22 cellular contexts compared by ENCODE assay signal in the genomic region with DNA sequence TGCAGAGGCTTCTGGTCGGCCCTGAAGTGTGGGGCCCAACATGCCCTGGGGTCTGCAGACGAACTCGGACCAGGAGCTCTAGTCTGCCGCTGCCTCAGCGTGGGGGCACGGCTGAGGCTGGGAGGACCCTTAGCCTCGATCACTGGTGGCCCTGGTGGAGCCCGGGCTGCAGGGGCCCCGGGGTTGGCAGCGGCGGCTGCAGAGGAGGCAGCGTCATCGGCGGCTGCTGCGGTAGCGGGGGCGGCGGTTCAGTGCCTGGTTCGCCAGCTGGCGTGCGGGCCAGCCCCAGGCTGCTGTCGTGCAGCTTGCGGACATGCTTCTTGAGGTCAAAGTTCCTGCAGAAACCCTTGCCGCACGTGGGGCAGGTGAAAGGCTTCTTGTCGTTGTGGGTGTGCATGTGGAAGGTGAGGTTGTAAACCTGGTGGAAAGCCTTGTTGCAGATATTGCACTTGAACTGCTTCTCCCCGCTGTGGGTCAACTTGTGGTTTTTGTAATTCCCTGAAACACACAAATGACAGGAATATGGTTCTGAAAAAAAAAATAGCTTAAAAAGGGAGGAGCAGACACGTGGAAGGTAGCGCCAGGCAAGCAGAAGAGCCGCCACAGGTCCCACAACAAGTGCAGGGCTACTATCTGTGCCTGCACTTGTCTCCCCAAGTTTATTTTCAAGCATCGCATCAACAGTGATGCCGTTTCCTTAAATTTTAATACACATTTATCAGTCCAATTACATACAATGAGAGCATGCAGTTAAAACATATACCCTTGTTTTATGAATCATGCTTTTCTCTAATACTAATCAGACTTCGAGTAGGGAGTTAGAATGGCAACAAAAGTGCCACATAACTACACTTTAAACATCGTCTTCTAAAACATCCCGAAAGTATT. TPM values are rescaled to one million over a fixed set of nuclear protein-coding genes. Genes with fewer than 3 reads are reported as not detected.
DNase-seq lines count a peak whose midpoint lies in the region; ATAC-seq, FAIRE-seq and TF ChIP-seq lines count a peak whose summit lies in the region.
"Had no signal": no experiment of that assay in that cellular context is flagged by ENCODE, and none has a peak within 500 bp of the region (broad histone marks: within the 10 kb centered on the region; RNA-seq: fewer than 3 reads in every experiment).

No MANE protein-coding gene starts in this region.

- H4K8ac ChIP-seq in mesendoderm (ENCODE audit: low read depth, low read length), result no peak overlapping the region

- H3K9me3 ChIP-seq in A673 (ENCODE audit: low read depth, low read length, poor library complexity, severe bottlenecking), result no peaks in the 10 kb centered on the region
- H3K9me3 ChIP-seq in endodermal cell (ENCODE audit: control insufficient read depth, low read length), result no peaks in the 10 kb centered on the region
- H3K9me3 ChIP-seq in testis, result no peaks in the 10 kb centered on the region
- H3K9me3 ChIP-seq: esophagus muscularis mucosa, uterus had no signal

- peaks cover 23% of the 10 kb centered on the region for H3K36me3 ChIP-seq in A673 (ENCODE audit: insufficient read depth, low read length, poor library complexity, severe bottlenecking)
- H3K36me3 ChIP-seq in endodermal cell (ENCODE audit: control insufficient read depth, insufficient read depth, low read length), result no peaks in the 10 kb centered on the region
- no peaks in the 10 kb centered on the region for H3K36me3 ChIP-seq in mesendoderm (ENCODE audit: control insufficient read depth, insufficient read depth, low read length)
- no peaks in the 10 kb centered on the region for H3K36me3 ChIP-seq in testis (ENCODE audit: low read depth, missing control alignments)
- H3K36me3 ChIP-seq: esophagus muscularis mucosa, uterus had no signal

- WGBS in endodermal cell (ENCODE audit: insufficient coverage in 1 of 2, insufficient read length in 1 of 2), 2 experiments, result 10 to 14% methylated on average over 13 to 35 of the region's 35 CpGs
- no CpG with 5 or more reads among the region's 35 CpGs for WGBS in mesendoderm (ENCODE audit: extremely low coverage, insufficient coverage, low lambda C conversion rate)
- WGBS in testis, 2 donors, result 15 to 24% methylated on average over 33 to 35 of the region's 35 CpGs

- no peak overlapping the region for H2BK120ac ChIP-seq in mesendoderm (ENCODE audit: low read depth, low read length)

- no peak for FAIRE-seq in frontal cortex (lab: Jason Lieb, UNC)

- H3K27me3 ChIP-seq in A673 (replicated peaks; ENCODE audit: insufficient read depth, low read depth, low read length, poor library complexity) (no peaks in the 10 kb centered on the region), endodermal cell (ENCODE audit: control insufficient read depth, insufficient read depth, low read length, poor library complexity, severe bottlenecking) (peaks cover 100% of the 10 kb centered on the region), mesendoderm (ENCODE audit: insufficient read depth, low read length, poor library complexity) (peaks cover 50% of the 10 kb centered on the region), testis (peaks cover 11% of the 10 kb centered on the region)

- no peak overlapping the region for H3K4me2 ChIP-seq in mesendoderm (ENCODE audit: low read length)

- H3K4me3 ChIP-seq in A673 (ENCODE audit: low read depth, low read length, poor library complexity, severe bottlenecking) (peak overlapping the region; percentile 84), endodermal cell (ENCODE audit: low read length) (no peak overlapping the region), mesendoderm (ENCODE audit: low read length) (no peak overlapping the region), testis (no peak overlapping the region)
- H3K4me3 ChIP-seq: esophagus muscularis mucosa, uterus had no signal

- TF ChIP-seq CTCF in A673 (conservative IDR thresholded peaks at IDR 0.05; ENCODE audit: low read depth, low read length) (no peak), endodermal cell (conservative IDR thresholded peaks at IDR 0.05) (no peak), testis (IDR thresholded peaks at IDR 0.05) (no peak)

- peak; percentile 71 for DNase-seq in A673 (ENCODE audit: low spot score)
- peak; percentile 76 for DNase-seq in endodermal cell
- peak; percentile 31 for DNase-seq in mesendoderm
- DNase-seq in testis, result no peak
- no peak for DNase-seq in GM19238 (ENCODE audit: insufficient read length, low spot score)
- no peak for DNase-seq in frontal cortex (ENCODE audit: low spot score in 2 of 2)
- DNase-seq: activated CD4-positive, alpha-beta T cell treated with anti-CD3 and anti-CD28 coated beads, Interleukin-2, amount 10 ng/mL, durations not matched to agents 24 days and 14 days; CD4-positive, alpha-beta memory T cell; left cardiac atrium; NCI-H187; NCI-H446 treated with DMSO at 0.1 percent for 48 hours; SIG-M5; stimulated activated naive CD8-positive, alpha-beta T cell treated with anti-CD3 and anti-CD28 coated beads, Interleukin-15, amount 100 ng/mL, for 72 hours; uterus had no signal

- peaks cover 39% of the 10 kb centered on the region for H3K4me1 Mint-ChIP-seq in endodermal cell
- H3K4me1 Mint-ChIP-seq: activated CD4-positive, alpha-beta T cell treated with anti-CD3 and anti-CD28 coated beads, Interleukin-2, amount 10 ng/mL, durations not matched to agents 24 days and 14 days; CD4-positive, alpha-beta memory T cell had no signal

- H3K27me3 Mint-ChIP-seq in endodermal cell (ENCODE audit: insufficient read depth), result peaks cover 100% of the 10 kb centered on the region

- no peak overlapping the region for H2BK15ac ChIP-seq in mesendoderm (replicated peaks; ENCODE audit: low read depth)

- no peak overlapping the region for H2BK5ac ChIP-seq in mesendoderm (ENCODE audit: low read length)

- H3K27ac ChIP-seq in A673 (ENCODE audit: low read depth, low read length, poor library complexity, severe bottlenecking), result peak overlapping the region; percentile 98
- H3K27ac ChIP-seq in endodermal cell (ENCODE audit: low read depth, low read length), result no peak overlapping the region
- H3K27ac ChIP-seq in mesendoderm (ENCODE audit: low read depth, low read length), result no peak overlapping the region
- H3K27ac ChIP-seq in testis, result no peak overlapping the region
- H3K27ac ChIP-seq: esophagus muscularis mucosa, uterus had no signal

- H3K4me1 ChIP-seq in A673 (ENCODE audit: insufficient read depth, low read length, poor library complexity, severe bottlenecking) (peaks cover 12% of the 10 kb centered on the region), endodermal cell (ENCODE audit: control insufficient read depth, insufficient read depth, low read length) (no peaks in the 10 kb centered on the region), mesendoderm (ENCODE audit: control insufficient read depth, low read depth, low read length) (no peaks in the 10 kb centered on the region), testis (peaks cover 12% of the 10 kb centered on the region)

- H3K23ac ChIP-seq in mesendoderm (ENCODE audit: low read length), result no peak overlapping the region

- H3K36me3 Mint-ChIP-seq in endodermal cell (ENCODE audit: low read depth), result no peaks in the 10 kb centered on the region
- H3K36me3 Mint-ChIP-seq: CD4-positive, alpha-beta memory T cell had no signal

- intact Hi-C loops in A673 (cut with micrococcal nuclease; ENCODE audit: unreplicated experiment), result loop anchor here (2.0 to 5.0 kb wide), 10 partner anchors 80 to 1730 kb away; a partner anchor contains a TSS
- intact Hi-C loops in testis (cut with DNase I; ENCODE audit: low total_unique reads), result no loop called here

- no peak overlapping the region for H3K18ac ChIP-seq in mesendoderm (ENCODE audit: low read length)

- ATAC-seq in HG02759 (IDR thresholded peaks at IDR 0.05; ENCODE audit: unreplicated experiment) (peak; percentile 45), HG02885 (IDR thresholded peaks at IDR 0.05; ENCODE audit: poor library complexity, unreplicated experiment) (no peak)
- ATAC-seq: activated naive CD4-positive, alpha-beta T cell treated with anti-CD3 and anti-CD28 coated beads, Interleukin-2, amount 50 U/mL, for 72 hours; left cardiac atrium; stimulated activated naive CD8-positive, alpha-beta T cell treated with anti-CD3 and anti-CD28 coated beads, Interleukin-15, amount 100 ng/mL, for 72 hours had no signal

- no peaks in the 10 kb centered on the region for H3K79me1 ChIP-seq in mesendoderm (ENCODE audit: low read length)

- H4K5ac ChIP-seq in mesendoderm (ENCODE audit: low read length), result no peak overlapping the region

- no peaks in the 10 kb centered on the region for H3K79me2 ChIP-seq in mesendoderm (ENCODE audit: control insufficient read depth, insufficient read depth, low read length)

- POLR2A ChIA-PET in A673 (lab: Charles Lee; ENCODE audit: low non-redundant PET), result interaction anchor here (0.6 kb wide), 1 partner anchor 1044 kb away, joined by 3 read pairs; no protein-coding TSS in a partner anchor

- no TSS peak for BruUV-seq in A673 (replicated peaks; lab: Mats Ljungman, UMichigan)

- no peak overlapping the region for H3K4me3 Mint-ChIP-seq in endodermal cell
- H3K4me3 Mint-ChIP-seq: activated CD4-positive, alpha-beta T cell treated with anti-CD3 and anti-CD28 coated beads, Interleukin-2, amount 10 ng/mL, durations not matched to agents 24 days and 14 days; CD4-positive, alpha-beta memory T cell; dendritic cell treated with granulocyte-macrophage colony-stimulating factor and Interleukin-4, amounts not matched to agents 40 ng/mL and 50 ng/mL, for 4 days; stimulated activated naive CD8-positive, alpha-beta T cell treated with anti-CD3 and anti-CD28 coated beads, Interleukin-15, amount 100 ng/mL, for 72 hours had no signal

- CTCF ChIA-PET in A673 (lab: Charles Lee), result interaction anchor here (0.8 kb wide), 1 partner anchor 677 kb away, joined by 3 read pairs; no protein-coding TSS in a partner anchor

- TF ChIP-seq POLR2A in testis (IDR thresholded peaks at IDR 0.05), result no peak

- no peak overlapping the region for H2AK5ac ChIP-seq in mesendoderm (ENCODE audit: low read length)

- H3K4ac ChIP-seq in mesendoderm (ENCODE audit: low read depth, low read length), result no peak overlapping the region

- H3K27ac Mint-ChIP-seq in endodermal cell, result no peak overlapping the region
- H3K27ac Mint-ChIP-seq: activated naive CD4-positive, alpha-beta T cell treated with anti-CD3 and anti-CD28 coated beads, Interleukin-2, amount 50 U/mL, for 72 hours; CD4-positive, alpha-beta memory T cell; dendritic cell treated with granulocyte-macrophage colony-stimulating factor and Interleukin-4, amounts not matched to agents 40 ng/mL and 50 ng/mL, for 4 days; stimulated activated naive CD8-positive, alpha-beta T cell treated with anti-CD3 and anti-CD28 coated beads, Interleukin-15, amount 100 ng/mL, for 72 hours had no signal

- no peak overlapping the region for H3K9ac ChIP-seq in endodermal cell (ENCODE audit: extremely low read depth, low read length, poor library complexity, severe bottlenecking)
- no peak overlapping the region for H3K9ac ChIP-seq in mesendoderm (ENCODE audit: low read length)

- H3K56ac ChIP-seq in mesendoderm (ENCODE audit: low read length), result no peak overlapping the region

- no peaks in the 10 kb centered on the region for H3K9me3 Mint-ChIP-seq in endodermal cell
- H3K9me3 Mint-ChIP-seq: dendritic cell treated with granulocyte-macrophage colony-stimulating factor and Interleukin-4, amounts not matched to agents 40 ng/mL and 50 ng/mL, for 4 days had no signal

RNA-seq across cellular contexts. Expression of a gene that starts 2.4 kb away (rescaled TPM):
- total RNA-seq in A673 (2021) (85.9 and 114 TPM in 2 replicates), endodermal cell (under 1 TPM in 1 of 2 donors, not detected in 1; 0.22 TPM), testis (1 to 10 TPM; 3.1 to 5.6 TPM), frontal cortex (not detected)
- polyA plus RNA-seq in endodermal cell (2013, experiment 1 of 2), result 3.4 TPM
- polyA plus RNA-seq in endodermal cell (2013, experiment 2 of 2), result 1.8 TPM
- polyA plus RNA-seq in mesendoderm (2013, experiment 1 of 2), result 0.46 TPM
- 0.24 TPM for polyA plus RNA-seq in mesendoderm (2013, experiment 2 of 2)
- 9.8 TPM for polyA plus RNA-seq in testis (ENCODE audit: insufficient read depth, low read depth, low replicate concordance)
- total RNA-seq: activated CD4-positive, alpha-beta T cell treated with anti-CD3 and anti-CD28 coated beads, Interleukin-2, amount 10 ng/mL, durations not matched to agents 24 days and 14 days; activated naive CD4-positive, alpha-beta T cell treated with anti-CD3 and anti-CD28 coated beads, Interleukin-2, amount 50 U/mL, for 72 hours; CD4-positive, alpha-beta memory T cell; esophagus muscularis mucosa; left cardiac atrium; LHCN-M2; progenitor cell of endocrine pancreas; uterus had no signal
- polyA plus RNA-seq: AG04450; CD4-positive, alpha-beta memory T cell had no signal

Comparison
In these comparisons a context has a peak if more than half of its experiments do, and no peak if none do; other contexts are left out.
1. DNase-seq: peak in A673 (single experiment), endodermal cell (single experiment) and mesendoderm (single experiment); none in testis (single experiment), GM19238 (single experiment) and frontal cortex (0 of 2).
2. RNA of a gene that starts 2.4 kb away (total RNA-seq): 85.9 to 114 TPM in A673; 3.1 to 5.6 TPM in testis, 0.22 TPM in endodermal cell and not detected in frontal cortex (single experiment); every median in the first group is over 10 times any median in the second.